17 cellular contexts compared by ENCODE assay signal in the genomic region with DNA sequence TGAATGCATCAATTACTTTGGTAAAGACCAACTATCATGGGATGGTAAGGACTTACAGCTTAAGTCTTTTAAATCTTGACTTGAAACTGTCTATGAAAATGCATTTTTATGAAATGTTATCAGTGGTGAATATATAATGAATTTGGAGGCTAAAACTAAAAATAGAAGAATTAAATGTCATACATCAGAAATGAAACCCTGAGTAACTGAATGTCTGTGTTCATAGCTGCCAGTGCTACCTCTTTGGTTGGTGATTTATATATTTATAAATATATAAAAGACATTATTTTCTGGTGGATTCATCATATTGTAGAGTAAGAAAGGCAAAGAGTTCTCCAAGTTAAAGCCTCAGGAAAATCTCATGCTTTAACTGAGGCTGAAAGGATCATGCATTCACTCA. TPM values are rescaled to one million over a fixed set of nuclear protein-coding genes. Genes with fewer than 3 reads are reported as not detected.
DNase-seq lines count a peak whose midpoint lies in the region; ATAC-seq and TF ChIP-seq lines count a peak whose summit lies in the region.
"Had no signal": no experiment of that assay in that cellular context is flagged by ENCODE, and none has a peak within 500 bp of the region (broad histone marks: within the 10 kb centered on the region; RNA-seq: fewer than 3 reads in every experiment).

No MANE protein-coding gene starts in this region.

- no peaks in the 10 kb centered on the region for H3K9me3 ChIP-seq in suprapubic skin
- H3K9me3 ChIP-seq: BE2C, MG63 had no signal

- CTCF ChIA-PET in activated B cell treated with CpG ODN at 0.5 μM for 24 hours (lab: Charles Lee), result interaction anchor here (0.8 to 2.0 kb wide), 4 partner anchors 11 to 258 kb away, joined by 3 to 6 read pairs (median 3); partner anchors contain the start of genes GOLGA8B, NOP10, NUTM1 and SLC12A6

- H3K27ac Mint-ChIP-seq in activated naive CD4-positive, alpha-beta T cell treated with anti-CD3 and anti-CD28 coated beads, Interleukin-2, amount 50 U/mL, for 24 hours, result peak overlapping the region; percentile 89
- peak overlapping the region; percentile 83 for H3K27ac Mint-ChIP-seq in activated B cell treated with CpG ODN at 0.5 μM for 24 hours
- peak overlapping the region; percentile 24 to 96 (median 86) for H3K27ac Mint-ChIP-seq in naive B cell

- no peak for TF ChIP-seq CTCF in activated B cell treated with CpG ODN at 0.5 μM for 24 hours (IDR thresholded peaks at IDR 0.05)
- no peak for TF ChIP-seq CTCF in suprapubic skin (IDR thresholded peaks at IDR 0.05)

- no peak for TF ChIP-seq EP300 in suprapubic skin (IDR thresholded peaks at IDR 0.05)

- H3K4me1 ChIP-seq in suprapubic skin, result no peaks in the 10 kb centered on the region
- H3K4me1 ChIP-seq: BE2C, HAP-1 had no signal

- intact Hi-C loops in activated B cell treated with CpG ODN at 0.5 μM for 24 hours (cut with micrococcal nuclease), result no loop called here

- ATAC-seq in activated B cell treated with CpG ODN at 0.5 μM for 24 hours (ENCODE audit: low read depth) (no peak), naive B cell (ENCODE audit: low read depth in 2 of 2) (no peak), GM18909 (IDR thresholded peaks at IDR 0.05; ENCODE audit: poor library complexity, unreplicated experiment) (no peak)
- ATAC-seq: Right ventricle myocardium inferior had no signal

- H3K4me3 Mint-ChIP-seq in activated naive CD4-positive, alpha-beta T cell treated with anti-CD3 and anti-CD28 coated beads, Interleukin-2, amount 50 U/mL, for 24 hours, result peak overlapping the region; percentile 70
- H3K4me3 Mint-ChIP-seq in activated B cell treated with CpG ODN at 0.5 μM for 24 hours (peak overlapping the region; percentile 16), naive B cell (peak overlapping the region in 4 of 8 donors; percentile 27 to 79 (median 52))

- no peak overlapping the region for H3K27ac ChIP-seq in suprapubic skin
- H3K27ac ChIP-seq: KMS-11 had no signal

- TF ChIP-seq POLR2A in suprapubic skin (IDR thresholded peaks at IDR 0.05), result no peak

- DNase-seq in activated naive CD4-positive, alpha-beta T cell treated with Interleukin-2 at 50 U/mL for 16 hours, result no peak
- no peak for DNase-seq in activated B cell treated with CpG ODN at 0.5 μM for 24 hours
- no peak for DNase-seq in naive B cell
- no peak for DNase-seq in suprapubic skin (ENCODE audit: low spot score in 2 of 2)
- DNase-seq in effector CD4-positive, alpha-beta T cell, result no peak
- DNase-seq: BE2C, MG63, NCI-H1105 treated with DMSO at 0.1 percent for 48 hours, NCI-H187 treated with DMSO at 0.1 percent for 48 hours, NCI-H2171, NCI-H446 treated with DMSO at 0.1 percent for 48 hours, NCI-H748 treated with DMSO at 0.1 percent for 48 hours had no signal

- POLR2A ChIA-PET in activated B cell treated with CpG ODN at 0.5 μM for 24 hours (lab: Charles Lee), result interaction anchor here (6.8 kb wide), 1 partner anchor 11 kb away, joined by 113 read pairs; the partner anchor contains the start of gene SLC12A6

- H3K27me3 Mint-ChIP-seq in activated naive CD4-positive, alpha-beta T cell treated with anti-CD3 and anti-CD28 coated beads, Interleukin-2, amount 50 U/mL, for 24 hours, result no peaks in the 10 kb centered on the region
- H3K27me3 Mint-ChIP-seq in activated B cell treated with CpG ODN at 0.5 μM for 24 hours (no peaks in the 10 kb centered on the region), naive B cell (no peaks in the 10 kb centered on the region)

- H3K4me1 Mint-ChIP-seq in activated naive CD4-positive, alpha-beta T cell treated with anti-CD3 and anti-CD28 coated beads, Interleukin-2, amount 50 U/mL, for 24 hours, result peaks cover 80% of the 10 kb centered on the region
- peaks cover 80% of the 10 kb centered on the region for H3K4me1 Mint-ChIP-seq in activated B cell treated with CpG ODN at 0.5 μM for 24 hours
- peaks cover 41 to 82% (median 64%) of the 10 kb centered on the region in 3 donors for H3K4me1 Mint-ChIP-seq in naive B cell

- no peaks in the 10 kb centered on the region for H3K9me3 Mint-ChIP-seq in activated naive CD4-positive, alpha-beta T cell treated with anti-CD3 and anti-CD28 coated beads, Interleukin-2, amount 50 U/mL, for 24 hours
- no peaks in the 10 kb centered on the region for H3K9me3 Mint-ChIP-seq in activated B cell treated with CpG ODN at 0.5 μM for 24 hours
- H3K9me3 Mint-ChIP-seq in naive B cell, result no peaks in the 10 kb centered on the region

- no peak overlapping the region for H3K4me3 ChIP-seq in suprapubic skin
- H3K4me3 ChIP-seq: HAP-1, MG63 had no signal

- peaks cover 7% of the 10 kb centered on the region for H3K36me3 Mint-ChIP-seq in activated naive CD4-positive, alpha-beta T cell treated with anti-CD3 and anti-CD28 coated beads, Interleukin-2, amount 50 U/mL, for 24 hours
- peaks cover 8% of the 10 kb centered on the region for H3K36me3 Mint-ChIP-seq in activated B cell treated with CpG ODN at 0.5 μM for 24 hours (ENCODE audit: low read depth)
- H3K36me3 Mint-ChIP-seq in naive B cell, result no peaks in the 10 kb centered on the region

- H3K36me3 ChIP-seq in suprapubic skin, result no peaks in the 10 kb centered on the region
- H3K36me3 ChIP-seq: BE2C, HAP-1, MG63 had no signal

- H3K27me3 ChIP-seq in suprapubic skin, result no peaks in the 10 kb centered on the region
- H3K27me3 ChIP-seq: MG63 had no signal

RNA-seq across cellular contexts. Expression of gene SLC12A6, which starts 12.2 kb away (rescaled TPM):
- total RNA-seq in activated B cell treated with CpG ODN at 0.5 μM for 24 hours, result 61.3 and 74.4 TPM in 2 replicates
- polyA plus RNA-seq in naive B cell (ENCODE audit: low read depth in 6 of 6), result 10 to 100 TPM in 4 of 6 donors, 1 to 10 TPM in 2; 2.7 to 21.2 (median 14.1) TPM
- total RNA-seq in suprapubic skin, result 10 to 100 TPM; 18.3 to 78.9 (median 35.9) TPM

RNA-seq across cellular contexts. Expression of gene NOP10, which starts 17.6 kb away (rescaled TPM):
- 116 and 130 TPM in 2 replicates for total RNA-seq in activated B cell treated with CpG ODN at 0.5 μM for 24 hours
- 100 to 1,000 TPM; 255 to 387 (median 349) TPM for polyA plus RNA-seq in naive B cell (ENCODE audit: low read depth in 6 of 6)
- 100 to 1,000 TPM in 3 of 4 donors, 10 to 100 TPM in 1; 88.9 to 196 (median 133) TPM for total RNA-seq in suprapubic skin

RNA-seq across cellular contexts. Expression of gene NUTM1, which starts 17.7 kb away (rescaled TPM):
- not detected in 2 replicates for total RNA-seq in activated B cell treated with CpG ODN at 0.5 μM for 24 hours
- polyA plus RNA-seq in naive B cell (ENCODE audit: low read depth in 6 of 6), result not detected
- total RNA-seq in suprapubic skin, result under 1 TPM in 1 of 4 donors, not detected in 3; 0.10 TPM
- total RNA-seq: Right ventricle myocardium inferior had no signal

RNA-seq across cellular contexts. Expression of gene LPCAT4, which starts 41.6 kb away (rescaled TPM):
- 23.8 and 28.8 TPM in 2 replicates for total RNA-seq in activated B cell treated with CpG ODN at 0.5 μM for 24 hours
- 1 to 10 TPM; 3.3 to 7.6 (median 6.0) TPM for polyA plus RNA-seq in naive B cell (ENCODE audit: low read depth in 6 of 6)
- 100 to 1,000 TPM in 1 of 4 donors, 10 to 100 TPM in 3; 23.6 to 105 (median 35.9) TPM for total RNA-seq in suprapubic skin
